ENCODE assay signal across 8 cellular contexts in genomic region chr5:134125195-134126015, GRCh38. TPM values are rescaled to one million over a fixed set of nuclear protein-coding genes. Genes with fewer than 3 reads are reported as not detected.
A peak's percentile ranks its signal among the peaks of the same experiment; 100 is the strongest.
DNase-seq lines count a peak whose midpoint lies in the region; ATAC-seq, FAIRE-seq and TF ChIP-seq lines count a peak whose summit lies in the region.

No MANE protein-coding gene starts in this region.

- H3K36me3 Mint-ChIP-seq in activated CD4-positive, alpha-beta memory T cell treated with anti-CD3 and anti-CD28 coated beads for 36 hours: peaks cover 38% of the 10 kb centered on the region
- H3K36me3 Mint-ChIP-seq in activated CD4-positive, alpha-beta memory T cell treated with anti-CD3 and anti-CD28 coated beads, Interleukin-2, amount 10 ng/mL, durations not matched to agents 7 days and 5 days (ENCODE audit: low read depth): peaks cover 7% of the 10 kb centered on the region

- H2AFZ ChIP-seq in K562 (ENCODE audit: low read depth, low read length): no peak overlapping the region

- DNase-seq in activated CD4-positive, alpha-beta memory T cell treated with anti-CD3 and anti-CD28 coated beads for 36 hours: peak; percentile 49
- DNase-seq in activated CD4-positive, alpha-beta memory T cell treated with anti-CD3 and anti-CD28 coated beads, Interleukin-2, amount 10 ng/mL, durations not matched to agents 7 days and 5 days: no peak
- DNase-seq in K562 (ENCODE audit: extremely low read depth in 1 of 4, low spot score in 3 of 4): no peak
- DNase-seq in left lobe of liver (ENCODE audit: low spot score): no peak
- peak in 1 of 2 donors; percentile 49 for DNase-seq in upper lobe of left lung
- no peak for DNase-seq in activated CD8-positive, alpha-beta memory T cell treated with anti-CD3 and anti-CD28 coated beads, Interleukin-2, amount 50 U/mL, for 48 hours
- no peak for DNase-seq in NCI-H2171 (lab: John Stamatoyannopoulos, UW)

- peaks cover 6% of the 10 kb centered on the region; the same call in 1 of the 3 replicates for H3K36me3 ChIP-seq in K562 (ENCODE audit: control insufficient read depth, insufficient read depth, low read length)
- H3K36me3 ChIP-seq in upper lobe of left lung: peaks cover 0 to 3% (median 0%) of the 10 kb centered on the region in 4 donors

- WGBS in K562 (ENCODE audit: insufficient coverage, low coverage, missing lambda C conversion rate): 69% methylated on average over 10 of the region's 12 CpGs
- 38 to 48% methylated on average over 7 to 12 of the region's 12 CpGs for WGBS in upper lobe of left lung, 2 donors

- H3K4me1 ChIP-seq in K562 (replicated peaks in 1 of 2; ENCODE audit: control insufficient read depth in 2 of 2, insufficient read depth in 2 of 2, low read length in 2 of 2): peaks cover 0 to 19% of the 10 kb centered on the region in 2 experiments; a peak in 2 of 5 replicates
- H3K4me1 ChIP-seq in upper lobe of left lung: peaks cover 42 to 64% (median 48%) of the 10 kb centered on the region in 4 donors

- peak overlapping the region; percentile 90 for H3K27ac Mint-ChIP-seq in activated CD4-positive, alpha-beta memory T cell treated with anti-CD3 and anti-CD28 coated beads for 36 hours
- no peak overlapping the region for H3K27ac Mint-ChIP-seq in activated CD4-positive, alpha-beta memory T cell treated with anti-CD3 and anti-CD28 coated beads, Interleukin-2, amount 10 ng/mL, durations not matched to agents 7 days and 5 days

- H3K27ac ChIP-seq in K562 (ENCODE audit: extremely low read depth, low read depth, low read length): no peak overlapping the region
- peak overlapping the region; percentile 44 to 74 (median 67) for H3K27ac ChIP-seq in upper lobe of left lung

- H3K9me3 Mint-ChIP-seq in activated CD4-positive, alpha-beta memory T cell treated with anti-CD3 and anti-CD28 coated beads for 36 hours: no peaks in the 10 kb centered on the region
- H3K9me3 Mint-ChIP-seq in activated CD4-positive, alpha-beta memory T cell treated with anti-CD3 and anti-CD28 coated beads, Interleukin-2, amount 10 ng/mL, durations not matched to agents 7 days and 5 days: no peaks in the 10 kb centered on the region

- intact Hi-C loops in activated CD4-positive, alpha-beta memory T cell treated with anti-CD3 and anti-CD28 coated beads for 36 hours (cut with micrococcal nuclease): no loop called here
- intact Hi-C loops in K562 (cut with micrococcal nuclease): no loop called here

- H3K9me1 ChIP-seq in K562 (ENCODE audit: control insufficient read depth, insufficient read depth, low read length): peaks cover 4% of the 10 kb centered on the region

- H3K79me2 ChIP-seq in K562 (ENCODE audit: control insufficient read depth, insufficient read depth, low read length): no peaks in the 10 kb centered on the region

- POLR2A ChIA-PET in activated CD4-positive, alpha-beta memory T cell treated with anti-CD3 and anti-CD28 coated beads for 36 hours (lab: Charles Lee): interaction anchor here (0.9 to 5.2 kb wide), 8 partner anchors 9 to 51 kb away, joined by 3 to 37 read pairs (median 4); partner anchors contain the start of gene TCF7
- POLR2A ChIA-PET in activated CD4-positive, alpha-beta memory T cell treated with anti-CD3 and anti-CD28 coated beads, Interleukin-2, amount 10 ng/mL, durations not matched to agents 7 days and 5 days (lab: Charles Lee): interaction anchor here (1.2 to 2.5 kb wide), 4 partner anchors 8 to 51 kb away, joined by 5 to 12 read pairs (median 10); partner anchors contain the start of gene SKP1
- POLR2A ChIA-PET in K562 (lab: Yijun Ruan, JAX): interaction anchor here (0.5 to 1.8 kb wide), 4 partner anchors 9 to 42 kb away, joined by 3 to 5 read pairs (median 4); no protein-coding TSS in a partner anchor

- TF ChIP-seq RAD21 in K562 (CRISPR knock-in tag; conservative IDR thresholded peaks at IDR 0.05 in 1 of 2, IDR thresholded peaks at IDR 0.05 in 1 of 2): no peak

- no peaks in the 10 kb centered on the region for H3K27me3 Mint-ChIP-seq in activated CD4-positive, alpha-beta memory T cell treated with anti-CD3 and anti-CD28 coated beads for 36 hours
- H3K27me3 Mint-ChIP-seq in activated CD4-positive, alpha-beta memory T cell treated with anti-CD3 and anti-CD28 coated beads, Interleukin-2, amount 10 ng/mL, durations not matched to agents 7 days and 5 days: peaks cover 39% of the 10 kb centered on the region

- peaks cover 20% of the 10 kb centered on the region for H4K20me1 ChIP-seq in K562 (replicated peaks; ENCODE audit: control insufficient read depth, insufficient read depth, low read length)

- BruUV-seq in K562 (replicated peaks; lab: Mats Ljungman, UMichigan): no TSS peak

- TF ChIP-seq POLR2A in K562 (conservative IDR thresholded peaks at IDR 0.05): no peak
- TF ChIP-seq POLR2A in upper lobe of left lung (IDR thresholded peaks at IDR 0.05): no peak

- FAIRE-seq in K562 (lab: Jason Lieb, UNC): no peak

- H3K4me2 ChIP-seq in K562 (ENCODE audit: insufficient read depth, low read length): no peak overlapping the region

- in situ Hi-C loops in K562 (cut with MboI): no loop called here

- CTCF ChIA-PET in activated CD4-positive, alpha-beta memory T cell treated with anti-CD3 and anti-CD28 coated beads for 36 hours (lab: Charles Lee): interaction anchor here (1.1 to 17.1 kb wide), 8 partner anchors 8 to 145 kb away, joined by 3 to 253 read pairs (median 10); partner anchors contain the start of gene TCF7
- CTCF ChIA-PET in activated CD4-positive, alpha-beta memory T cell treated with anti-CD3 and anti-CD28 coated beads, Interleukin-2, amount 10 ng/mL, durations not matched to agents 7 days and 5 days (lab: Charles Lee): interaction anchor here (1.3 to 1.7 kb wide), 3 partner anchors 13 to 86 kb away, joined by 4 to 6 read pairs (median 5); no protein-coding TSS in a partner anchor
- CTCF ChIA-PET in K562 (lab: Yijun Ruan, JAX; ENCODE audit: low intra/inter-chr PET ratio): no interaction called here

- H3K27me3 ChIP-seq in K562 (ENCODE audit: control insufficient read depth in 2 of 2, insufficient read depth in 2 of 2, low read length in 2 of 2) (no peaks in the 10 kb centered on the region), upper lobe of left lung (no peaks in the 10 kb centered on the region)

- TF ChIP-seq EP300 in K562 (IDR thresholded peaks at IDR 0.05; ENCODE audit: low read length): no peak
- no peak for TF ChIP-seq EP300 in upper lobe of left lung (IDR thresholded peaks at IDR 0.05)

- peak overlapping the region; percentile 69 for H3K4me3 Mint-ChIP-seq in activated CD4-positive, alpha-beta memory T cell treated with anti-CD3 and anti-CD28 coated beads for 36 hours
- no peak overlapping the region for H3K4me3 Mint-ChIP-seq in activated CD4-positive, alpha-beta memory T cell treated with anti-CD3 and anti-CD28 coated beads, Interleukin-2, amount 10 ng/mL, durations not matched to agents 7 days and 5 days

- H3K9me3 ChIP-seq in K562 (replicated peaks; ENCODE audit: control insufficient read depth, insufficient read depth, low read depth, low read length) (no peaks in the 10 kb centered on the region), upper lobe of left lung (no peaks in the 10 kb centered on the region)

- peaks cover 99% of the 10 kb centered on the region for H3K4me1 Mint-ChIP-seq in activated CD4-positive, alpha-beta memory T cell treated with anti-CD3 and anti-CD28 coated beads for 36 hours (ENCODE audit: low read depth)
- peaks cover 72% of the 10 kb centered on the region for H3K4me1 Mint-ChIP-seq in activated CD4-positive, alpha-beta memory T cell treated with anti-CD3 and anti-CD28 coated beads, Interleukin-2, amount 10 ng/mL, durations not matched to agents 7 days and 5 days

- H3K4me3 ChIP-seq in K562 (no peak overlapping the region), upper lobe of left lung (no peak overlapping the region)

- no peak for TF ChIP-seq CTCF in K562 (IDR thresholded peaks at IDR 0.05 in 2 of 3, conservative IDR thresholded peaks at IDR 0.05 in 1 of 3; ENCODE audit: insufficient read depth in 2 of 3, low read depth in 1 of 3, low read length in 3 of 3)
- no peak for TF ChIP-seq CTCF in upper lobe of left lung (IDR thresholded peaks at IDR 0.05)

- H3K9ac ChIP-seq in K562 (ENCODE audit: insufficient read depth in 1 of 2, low read depth in 2 of 2, low read length in 2 of 2): peak overlapping the region in 1 of 2 experiments; percentile 19; a peak in 1 of 4 replicates

- ATAC-seq in K562 (no peak), left lobe of liver (peak; percentile 42), upper lobe of left lung (ENCODE audit: low FRiP score in 2 of 2) (peak in 1 of 2 donors; percentile 41), HG03469 (IDR thresholded peaks at IDR 0.05; ENCODE audit: unreplicated experiment) (no peak)

RNA-seq across cellular contexts. Expression of gene TCF7, which starts 10.9 kb away (rescaled TPM):
- 10 to 100 TPM; 59.3 to 65.6 TPM for total RNA-seq in activated CD4-positive, alpha-beta memory T cell treated with anti-CD3 and anti-CD28 coated beads for 36 hours
- total RNA-seq in activated CD4-positive, alpha-beta memory T cell treated with anti-CD3 and anti-CD28 coated beads, Interleukin-2, amount 10 ng/mL, durations not matched to agents 7 days and 5 days: 10 to 100 TPM; 19.2 to 21.9 TPM
- total RNA-seq in K562 (2011; cell fraction: chromatin; rRNA removed; ENCODE audit: low replicate concordance): 22.7 and 54.2 TPM in 2 replicates
- 20.5 and 24.5 TPM in 2 replicates for total RNA-seq in K562 (2011; cell fraction: nucleolus; rRNA removed)
- 24.3 and 38.9 TPM in 2 replicates for total RNA-seq in K562 (2011; cell fraction: nucleoplasm; rRNA removed)
- total RNA-seq in K562 (2014; rRNA removed) (5.8 TPM in 2 replicates), K562 (2014; rRNA removed; fragmentation: Illumina TruSeq; extraction: Trizol) (3.4 TPM in 2 replicates), K562 (2015; rRNA removed; fragmentation: Illumina TruSeq; extraction: Trizol) (3.1 and 3.2 TPM in 2 replicates), K562 (2021) (10.3 and 12.6 TPM in 2 replicates), left lobe of liver (3.1 TPM), upper lobe of left lung (1 to 10 TPM; 3.5 to 7.4 (median 5.8) TPM)
- polyA plus RNA-seq in K562 (2011; rRNA removed) (3.2 and 4.2 TPM in 2 replicates), K562 (2014; fragmentation: Illumina TruSeq; extraction: Trizol) (14.4 and 14.9 TPM in 2 replicates), K562 (2014; fragmentation: Nextera tagmentation; extraction: Ambion mirVana) (1 to 10 TPM; 1.6 to 2.0 TPM), K562 (2014; rRNA removed) (5.4 and 5.8 TPM in 2 replicates)
- 2.6 and 5.4 TPM in 2 replicates for polyA plus RNA-seq in K562 (2011; cell fraction: cytosol; rRNA removed)
- 4.1 and 11.1 TPM in 2 replicates for polyA plus RNA-seq in K562 (2011; cell fraction: nucleus; rRNA removed)
- 8.3 and 8.9 TPM in 2 replicates for polyA plus RNA-seq in K562 (2012)
- 5.5 and 7.4 TPM in 2 replicates for polyA minus RNA-seq in K562 (2011; rRNA and poly(A)+ RNA removed)
- 5.3 and 9.5 TPM in 2 replicates for polyA minus RNA-seq in K562 (2011; cell fraction: cytosol; rRNA and poly(A)+ RNA removed)
- 8.3 and 13.5 TPM in 2 replicates for polyA minus RNA-seq in K562 (2011; cell fraction: nucleus; rRNA and poly(A)+ RNA removed)

RNA-seq across cellular contexts. Expression of gene SKP1, which starts 51.3 kb away (rescaled TPM):
- 100 to 1,000 TPM; 284 to 286 TPM for total RNA-seq in activated CD4-positive, alpha-beta memory T cell treated with anti-CD3 and anti-CD28 coated beads for 36 hours
- total RNA-seq in activated CD4-positive, alpha-beta memory T cell treated with anti-CD3 and anti-CD28 coated beads, Interleukin-2, amount 10 ng/mL, durations not matched to agents 7 days and 5 days: 100 to 1,000 TPM; 197 to 205 TPM
- total RNA-seq in K562 (2011; cell fraction: chromatin; rRNA removed; ENCODE audit: low replicate concordance): 90.0 and 233 TPM in 2 replicates
- 56.3 and 56.9 TPM in 2 replicates for total RNA-seq in K562 (2011; cell fraction: nucleolus; rRNA removed)
- 128 and 219 TPM in 2 replicates for total RNA-seq in K562 (2011; cell fraction: nucleoplasm; rRNA removed)
- total RNA-seq in K562 (2014; rRNA removed) (259 and 301 TPM in 2 replicates), K562 (2014; rRNA removed; fragmentation: Illumina TruSeq; extraction: Trizol) (655 and 748 TPM in 2 replicates), K562 (2015; rRNA removed; fragmentation: Illumina TruSeq; extraction: Trizol) (621 and 639 TPM in 2 replicates), K562 (2021) (302 and 303 TPM in 2 replicates), left lobe of liver (117 TPM), upper lobe of left lung (100 to 1,000 TPM in 5 of 6 donors, 10 to 100 TPM in 1; 24.1 to 232 (median 162) TPM)
- polyA plus RNA-seq in K562 (2011; rRNA removed) (471 and 627 TPM in 2 replicates), K562 (2014; fragmentation: Illumina TruSeq; extraction: Trizol) (809 and 876 TPM in 2 replicates), K562 (2014; fragmentation: Nextera tagmentation; extraction: Ambion mirVana) (1,000 to 10,000 TPM; 2,075 to 2,109 TPM), K562 (2014; rRNA removed) (625 and 669 TPM in 2 replicates)
- 91.9 and 240 TPM in 2 replicates for polyA plus RNA-seq in K562 (2011; cell fraction: cytosol; rRNA removed)
- 71.9 and 148 TPM in 2 replicates for polyA plus RNA-seq in K562 (2011; cell fraction: nucleus; rRNA removed)
- 488 and 491 TPM in 2 replicates for polyA plus RNA-seq in K562 (2012)
- 617 and 618 TPM in 2 replicates for polyA minus RNA-seq in K562 (2011; rRNA and poly(A)+ RNA removed)
- polyA minus RNA-seq in K562 (2011; cell fraction: cytosol; rRNA and poly(A)+ RNA removed): 97.3 and 126 TPM in 2 replicates
- 44.0 and 74.6 TPM in 2 replicates for polyA minus RNA-seq in K562 (2011; cell fraction: nucleus; rRNA and poly(A)+ RNA removed)
